Comparison of ENCODE assay signal across 1 cellular context in the genomic region with DNA sequence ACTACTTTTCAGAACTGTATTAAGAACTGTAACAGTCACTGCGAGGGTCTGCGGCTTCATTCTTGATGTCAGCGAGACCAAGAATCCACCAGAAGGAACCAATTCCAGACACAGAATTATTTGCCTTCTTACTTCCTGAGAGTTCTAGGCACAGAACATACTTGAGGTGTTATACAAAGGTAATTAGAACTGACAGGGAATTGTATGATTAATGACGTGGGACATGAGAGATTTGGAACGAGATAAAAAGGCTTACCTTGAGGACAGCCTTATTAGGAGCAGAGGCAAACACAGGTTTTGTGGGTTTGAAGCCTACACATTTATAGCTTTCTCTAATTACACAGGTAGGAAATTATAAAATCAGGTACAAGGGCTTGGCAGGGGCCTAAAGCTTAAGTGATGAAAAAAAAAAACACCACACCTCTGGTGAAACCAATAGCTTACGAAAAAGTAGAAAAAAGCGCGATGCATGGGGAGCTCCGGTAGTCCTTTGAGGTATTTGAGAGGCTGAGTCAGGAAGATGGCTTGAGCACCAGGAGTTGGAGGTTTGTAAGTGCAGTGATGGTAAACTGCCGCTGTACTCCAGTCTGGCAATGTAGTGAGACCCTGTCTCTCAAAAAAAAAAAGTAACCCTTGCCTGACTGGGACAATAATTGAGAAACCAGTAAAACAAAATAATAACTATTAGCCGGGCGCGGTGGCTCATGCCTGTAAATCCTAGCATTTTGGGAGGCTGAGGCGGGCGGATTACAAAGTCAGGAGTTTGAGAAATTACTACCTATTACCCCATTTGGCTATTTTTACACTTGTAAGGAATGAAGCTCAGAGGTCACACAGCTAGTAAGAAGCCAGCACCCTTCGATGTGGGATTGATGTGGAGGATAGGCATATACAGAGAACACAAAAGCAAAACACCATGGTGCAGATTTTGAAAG.
TF ChIP-seq lines count a peak whose summit lies in the region.

No MANE protein-coding gene starts in this region.

TF ChIP-seq in WTC11, 78 proteins besides CTCF, POLR2A, EP300 and RAD21 (continued from another document):
- no peak for TF ChIP-seq ATF2 (CRISPR knock-in tag; IDR thresholded peaks at IDR 0.05; ENCODE audit: borderline replicate concordance, low read depth)
- no peak for TF ChIP-seq NFATC4 (CRISPR knock-in tag; IDR thresholded peaks at IDR 0.05)
- TF ChIP-seq ATF1 (CRISPR knock-in tag; IDR thresholded peaks at IDR 0.05): no peak
- TF ChIP-seq CBFB (CRISPR knock-in tag; IDR thresholded peaks at IDR 0.05; ENCODE audit: low read depth): no peak
